In genomic region chr1:117556976-117557375, GRCh38 we compare ENCODE assay signal across 30 cellular contexts. TPM values are rescaled to one million over a fixed set of nuclear protein-coding genes. Genes with fewer than 3 reads are reported as not detected.
"Had no signal": no experiment of that assay in that cellular context is flagged by ENCODE, and none has a peak within 500 bp of the region (broad histone marks: within the 10 kb centered on the region; RNA-seq: fewer than 3 reads in every experiment).

No MANE protein-coding gene starts in this region.

- H3K4me3 Mint-ChIP-seq: effector memory CD8-positive, alpha-beta T cell; endodermal cell; mesothelial cell of epicardium had no signal

- DNase-seq: dermis blood vessel endothelial cell; dorsolateral prefrontal cortex; effector CD4-positive, alpha-beta T cell; effector memory CD8-positive, alpha-beta T cell; endodermal cell; erythroblast; esophagus squamous epithelium; foreskin fibroblast; foreskin melanocyte; gastrocnemius medialis; glutamatergic neuron; head of caudate nucleus; heart right ventricle; hippocampal formation; left cardiac atrium; left lung; left ventricle myocardium superior; lower lobe of right lung; mesenchymal stem cell; mucosa of descending colon; naive B cell had no signal

- H3K4me3 ChIP-seq: coronary artery, dorsolateral prefrontal cortex, esophagus squamous epithelium, gastrocnemius medialis, heart right ventricle, left lung, lower lobe of right lung, mucosa of descending colon had no signal

- H3K27ac Mint-ChIP-seq: effector memory CD8-positive, alpha-beta T cell; endodermal cell; mesothelial cell of epicardium had no signal

- ATAC-seq: effector memory CD8-positive, alpha-beta T cell; esophagus mucosa; gastrocnemius medialis; heart right ventricle; left cardiac atrium; left lung; left ventricle myocardium superior; lower lobe of right lung; mucosa of descending colon had no signal

- H3K36me3 ChIP-seq: esophagus squamous epithelium, gastrocnemius medialis, heart right ventricle, left lung, lower lobe of right lung had no signal

- H3K4me1 Mint-ChIP-seq: mesothelial cell of epicardium had no signal

- H3K27ac ChIP-seq: coronary artery, dorsolateral prefrontal cortex, epithelial cell of prostate, esophagus squamous epithelium, gastrocnemius medialis, heart right ventricle, left lung, lower lobe of right lung had no signal

- H3K9me3 Mint-ChIP-seq: effector memory CD8-positive, alpha-beta T cell had no signal

- FAIRE-seq: colon, endometrium, islet of Langerhans, keratinocyte had no signal

- H3K27me3 ChIP-seq: dorsolateral prefrontal cortex, esophagus squamous epithelium, gastrocnemius medialis, heart right ventricle, left lung had no signal

- H3K4me1 ChIP-seq: esophagus squamous epithelium, gastrocnemius medialis, heart right ventricle, left lung, lower lobe of right lung had no signal

- H3K36me3 Mint-ChIP-seq: mesothelial cell of epicardium had no signal

- H3K9me3 ChIP-seq: gastrocnemius medialis, lower lobe of right lung, mucosa of descending colon had no signal

RNA-seq across cellular contexts. Expression of gene TENT5C, which starts 48.9 kb away (rescaled TPM):
- total RNA-seq: myocyte had no signal
